Comparison of ENCODE assay signal across 36 cellular contexts in the genomic region with DNA sequence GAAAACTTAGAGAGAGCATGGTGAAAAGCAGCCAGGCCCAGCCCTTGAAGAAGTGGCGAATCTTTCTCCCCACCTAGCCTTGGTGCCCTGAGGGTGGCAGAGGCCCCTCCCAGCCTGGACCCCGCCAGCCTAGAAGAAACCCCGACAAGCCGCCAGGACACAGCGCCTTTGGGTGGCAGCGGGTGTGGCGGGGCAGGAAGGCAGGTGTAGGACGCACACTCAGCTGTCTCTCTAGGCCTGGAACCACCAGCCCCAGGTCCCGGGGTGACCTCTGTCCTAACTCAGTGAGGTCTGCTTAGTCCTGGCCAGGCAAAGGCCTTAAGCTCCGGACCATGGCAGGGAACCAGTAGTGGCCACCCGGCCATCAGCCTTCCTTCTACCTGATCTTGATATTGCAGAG.
"Had no signal": no experiment of that assay in that cellular context is flagged by ENCODE, and none has a peak within 500 bp of the region (broad histone marks: within the 10 kb centered on the region; RNA-seq: fewer than 3 reads in every experiment).

No MANE protein-coding gene starts in this region.

- H3K9me3 Mint-ChIP-seq: activated CD4-positive, alpha-beta memory T cell treated with anti-CD3 and anti-CD28 coated beads, Interleukin-2, amount 10 ng/mL, durations not matched to agents 7 days and 5 days; activated CD4-positive, alpha-beta T cell treated with anti-CD3 and anti-CD28 coated beads, Interleukin-2, amount 10 ng/mL, durations not matched to agents 7 days and 5 days; activated naive CD4-positive, alpha-beta T cell treated with anti-CD3 and anti-CD28 coated beads, Interleukin-2, amount 10 ng/mL, durations not matched to agents 7 days and 5 days; activated naive CD4-positive, alpha-beta T cell treated with anti-CD3 and anti-CD28 coated beads, Interleukin-2, amount 50 U/mL, for 24 hours; activated naive CD8-positive, alpha-beta T cell treated with anti-CD3 and anti-CD28 coated beads, Interleukin-2, amount 10 ng/mL, durations not matched to agents 7 days and 5 days; activated naive CD8-positive, alpha-beta T cell treated with anti-CD3 and anti-CD28 coated beads, Interleukin-2, amount 50 U/mL, for 24 hours; activated T-cell treated with anti-CD3 and anti-CD28 coated beads, Interleukin-2, amount 50 U/mL, for 24 hours; activated T-helper 2 cell treated with anti-CD3 and anti-CD28 coated beads, Interferon-gamma antibody, Interleukin-2, Interleukin-4, amounts not matched to agents 10 μg/mL and 5 μg/mL and 100 μg/mL, durations not matched to agents 14 hours and 24 hours and 36 hours; brain; T-helper 1 cell treated with Interleukin-12 subunit alpha and Interleukin-12 subunit beta and Interleukin-4 antibody, amounts not matched to agents 30 μg/mL and 1 μg/mL, for 36 hours; T-helper 2 cell treated with Interferon-gamma antibody and Interleukin-4, amounts not matched to agents 5 μg/mL and 100 μg/mL, for 36 hours had no signal

- DNase-seq: activated CD4-positive, alpha-beta memory T cell treated with anti-CD3 and anti-CD28 coated beads, Interleukin-2, amount 10 ng/mL, durations not matched to agents 7 days and 5 days; activated CD4-positive, alpha-beta T cell treated with anti-CD3 and anti-CD28 coated beads for 1 hour; activated CD4-positive, alpha-beta T cell treated with anti-CD3 and anti-CD28 coated beads for 36 hours; activated CD4-positive, alpha-beta T cell treated with anti-CD3 and anti-CD28 coated beads for 48 hours; activated CD4-positive, alpha-beta T cell treated with anti-CD3 and anti-CD28 coated beads, Interleukin-2, amount 10 ng/mL, durations not matched to agents 7 days and 5 days; activated CD4-positive, alpha-beta T cell treated with anti-CD3 and anti-CD28 coated beads, Interleukin-2, amount 50 U/mL, for 48 hours; activated CD4-positive, CD25-positive, alpha-beta regulatory T cell; activated CD8-positive, alpha-beta memory T cell treated with anti-CD3 and anti-CD28 coated beads for 24 hours; activated CD8-positive, alpha-beta memory T cell treated with anti-CD3 and anti-CD28 coated beads, Interleukin-2, amount 10 ng/mL, durations not matched to agents 7 days and 5 days; activated CD8-positive, alpha-beta memory T cell treated with anti-CD3 and anti-CD28 coated beads, Interleukin-2, amount 50 U/mL, for 48 hours; activated CD8-positive, alpha-beta T cell treated with anti-CD3 and anti-CD28 coated beads, Interleukin-2, amount 10 ng/mL, durations not matched to agents 7 days and 5 days; activated effector memory CD4-positive, alpha-beta T cell treated with Interleukin-2 at 50 U/mL for 16 hours; activated gamma-delta T cell; activated naive CD4-positive, alpha-beta T cell treated with anti-CD3 and anti-CD28 coated beads, Interleukin-2, amount 10 ng/mL, durations not matched to agents 7 days and 5 days; activated naive CD4-positive, alpha-beta T cell treated with Interleukin-2 at 50 U/mL for 16 hours; activated naive CD8-positive, alpha-beta T cell treated with anti-CD3 and anti-CD28 coated beads, Interleukin-2, amount 10 ng/mL, durations not matched to agents 7 days and 5 days; activated naive CD8-positive, alpha-beta T cell treated with anti-CD3 and anti-CD28 coated beads, Interleukin-2, amount 50 U/mL, for 24 hours; activated T-cell treated with anti-CD3 and anti-CD28 coated beads, Interleukin-2, amount 50 U/mL, for 24 hours; activated T-cell treated with anti-CD3 and anti-CD28 coated beads, Interleukin-2, amount 50 U/mL, for 48 hours; amygdala; anterior cingulate cortex; central memory CD4-positive, alpha-beta T cell; SW 1271; T-helper 1 cell; T-helper 2 cell; T-helper 9 cell had no signal

- H3K36me3 ChIP-seq: ascending aorta, breast epithelium had no signal

- H3K27me3 Mint-ChIP-seq: activated naive CD4-positive, alpha-beta T cell treated with anti-CD3 and anti-CD28 coated beads, Interleukin-2, amount 50 U/mL, for 24 hours had no signal

- H3K4me1 ChIP-seq: ascending aorta, breast epithelium had no signal

- H3K4me3 ChIP-seq: ascending aorta, breast epithelium had no signal

- ATAC-seq: activated CD4-positive, alpha-beta T cell treated with anti-CD3 and anti-CD28 coated beads for 36 hours; activated CD4-positive, CD25-positive, alpha-beta regulatory T cell treated with anti-CD3 and anti-CD28 coated beads, Interleukin-2, amount 50 U/mL, for 24 hours; activated CD8-positive, alpha-beta memory T cell treated with anti-CD3 and anti-CD28 coated beads, Interleukin-2, amount 10 ng/mL, durations not matched to agents 7 days and 5 days; activated CD8-positive, alpha-beta T cell treated with anti-CD3 and anti-CD28 coated beads, Interleukin-2, amount 10 ng/mL, durations not matched to agents 7 days and 5 days; activated naive CD8-positive, alpha-beta T cell treated with anti-CD3 and anti-CD28 coated beads, Interleukin-2, amount 50 U/mL, for 24 hours had no signal

- H3K27ac ChIP-seq: ascending aorta, breast epithelium, VCaP had no signal

- H3K36me3 Mint-ChIP-seq: activated CD8-positive, alpha-beta memory T cell treated with anti-CD3 and anti-CD28 coated beads, Interleukin-2, amount 10 ng/mL, durations not matched to agents 7 days and 5 days; activated naive CD4-positive, alpha-beta T cell treated with anti-CD3 and anti-CD28 coated beads, Interleukin-2, amount 10 ng/mL, durations not matched to agents 7 days and 5 days; activated naive CD4-positive, alpha-beta T cell treated with anti-CD3 and anti-CD28 coated beads, Interleukin-2, amount 50 U/mL, for 24 hours; activated naive CD8-positive, alpha-beta T cell; activated naive CD8-positive, alpha-beta T cell treated with anti-CD3 and anti-CD28 coated beads, Interleukin-2, amount 10 ng/mL, durations not matched to agents 7 days and 5 days; brain had no signal

- H3K4me1 Mint-ChIP-seq: activated CD4-positive, alpha-beta memory T cell treated with anti-CD3 and anti-CD28 coated beads, Interleukin-2, amount 10 ng/mL, durations not matched to agents 7 days and 5 days; activated CD4-positive, alpha-beta T cell treated with anti-CD3 and anti-CD28 coated beads for 36 hours; activated CD4-positive, alpha-beta T cell treated with anti-CD3 and anti-CD28 coated beads, Interleukin-2, amount 10 ng/mL, durations not matched to agents 7 days and 5 days; activated CD8-positive, alpha-beta memory T cell treated with anti-CD3 and anti-CD28 coated beads, Interleukin-2, amount 10 ng/mL, durations not matched to agents 7 days and 5 days; activated naive CD4-positive, alpha-beta T cell treated with anti-CD3 and anti-CD28 coated beads, Interleukin-2, amount 10 ng/mL, durations not matched to agents 7 days and 5 days; activated naive CD4-positive, alpha-beta T cell treated with anti-CD3 and anti-CD28 coated beads, Interleukin-2, amount 50 U/mL, for 24 hours; activated naive CD8-positive, alpha-beta T cell treated with anti-CD3 and anti-CD28 coated beads, Interleukin-2, amount 10 ng/mL, durations not matched to agents 7 days and 5 days; activated naive CD8-positive, alpha-beta T cell treated with anti-CD3 and anti-CD28 coated beads, Interleukin-2, amount 50 U/mL, for 24 hours; brain had no signal

- H3K27ac Mint-ChIP-seq: activated CD4-positive, alpha-beta memory T cell treated with anti-CD3 and anti-CD28 coated beads, Interleukin-2, amount 10 ng/mL, durations not matched to agents 7 days and 5 days; activated CD4-positive, alpha-beta T cell treated with anti-CD3 and anti-CD28 coated beads for 36 hours; activated CD4-positive, alpha-beta T cell treated with anti-CD3 and anti-CD28 coated beads, Interleukin-2, amount 10 ng/mL, durations not matched to agents 7 days and 5 days; activated CD8-positive, alpha-beta memory T cell treated with anti-CD3 and anti-CD28 coated beads, Interleukin-2, amount 10 ng/mL, durations not matched to agents 7 days and 5 days; activated CD8-positive, alpha-beta T cell treated with anti-CD3 and anti-CD28 coated beads, Interleukin-2, amount 10 ng/mL, durations not matched to agents 7 days and 5 days; activated naive CD4-positive, alpha-beta T cell treated with anti-CD3 and anti-CD28 coated beads, Interleukin-2, amount 10 ng/mL, durations not matched to agents 7 days and 5 days; activated naive CD4-positive, alpha-beta T cell treated with anti-CD3 and anti-CD28 coated beads, Interleukin-2, amount 50 U/mL, for 24 hours; activated naive CD8-positive, alpha-beta T cell; activated naive CD8-positive, alpha-beta T cell treated with anti-CD3 and anti-CD28 coated beads, Interleukin-2, amount 10 ng/mL, durations not matched to agents 7 days and 5 days; activated naive CD8-positive, alpha-beta T cell treated with anti-CD3 and anti-CD28 coated beads, Interleukin-2, amount 50 U/mL, for 24 hours; activated T-cell treated with anti-CD3 and anti-CD28 coated beads, Interleukin-2, amount 50 U/mL, for 24 hours; activated T-helper 2 cell treated with anti-CD3 and anti-CD28 coated beads, Interferon-gamma antibody, Interleukin-2, Interleukin-4, amounts not matched to agents 10 μg/mL and 5 μg/mL and 100 μg/mL, durations not matched to agents 14 hours and 24 hours and 36 hours; brain; T-helper 1 cell treated with Interleukin-12 subunit alpha and Interleukin-12 subunit beta and Interleukin-4 antibody, amounts not matched to agents 30 μg/mL and 1 μg/mL, for 36 hours; T-helper 2 cell treated with Interferon-gamma antibody and Interleukin-4, amounts not matched to agents 5 μg/mL and 100 μg/mL, for 36 hours had no signal

- H3K9me3 ChIP-seq: ascending aorta had no signal

- H3K4me3 Mint-ChIP-seq: activated CD4-positive, alpha-beta memory T cell treated with anti-CD3 and anti-CD28 coated beads, Interleukin-2, amount 10 ng/mL, durations not matched to agents 7 days and 5 days; activated CD4-positive, alpha-beta T cell treated with anti-CD3 and anti-CD28 coated beads for 36 hours; activated CD4-positive, alpha-beta T cell treated with anti-CD3 and anti-CD28 coated beads, Interleukin-2, amount 10 ng/mL, durations not matched to agents 7 days and 5 days; activated CD8-positive, alpha-beta memory T cell treated with anti-CD3 and anti-CD28 coated beads, Interleukin-2, amount 10 ng/mL, durations not matched to agents 7 days and 5 days; activated CD8-positive, alpha-beta T cell treated with anti-CD3 and anti-CD28 coated beads, Interleukin-2, amount 10 ng/mL, durations not matched to agents 7 days and 5 days; activated naive CD4-positive, alpha-beta T cell treated with anti-CD3 and anti-CD28 coated beads, Interleukin-2, amount 10 ng/mL, durations not matched to agents 7 days and 5 days; activated naive CD4-positive, alpha-beta T cell treated with anti-CD3 and anti-CD28 coated beads, Interleukin-2, amount 50 U/mL, for 24 hours; activated naive CD8-positive, alpha-beta T cell; activated naive CD8-positive, alpha-beta T cell treated with anti-CD3 and anti-CD28 coated beads, Interleukin-2, amount 10 ng/mL, durations not matched to agents 7 days and 5 days; activated naive CD8-positive, alpha-beta T cell treated with anti-CD3 and anti-CD28 coated beads, Interleukin-2, amount 50 U/mL, for 24 hours; activated T-cell treated with anti-CD3 and anti-CD28 coated beads, Interleukin-2, amount 50 U/mL, for 24 hours; brain; T-helper 1 cell treated with Interleukin-12 subunit alpha and Interleukin-12 subunit beta and Interleukin-4 antibody, amounts not matched to agents 30 μg/mL and 1 μg/mL, for 36 hours; T-helper 2 cell treated with Interferon-gamma antibody and Interleukin-4, amounts not matched to agents 5 μg/mL and 100 μg/mL, for 36 hours had no signal

- H3K27me3 ChIP-seq: ascending aorta, breast epithelium had no signal
